In genomic region chr4:112031712-112032328, GRCh38 we compare ENCODE assay signal across 8 cellular contexts.
A peak's percentile ranks its signal among the peaks of the same experiment; 100 is the strongest.
DNase-seq lines count a peak whose midpoint lies in the region; ATAC-seq and TF ChIP-seq lines count a peak whose summit lies in the region.

No MANE protein-coding gene starts in this region.

- peaks cover 33% of the 10 kb centered on the region for H3K27me3 Mint-ChIP-seq in neural crest cell (ENCODE audit: low read depth)
- H3K27me3 Mint-ChIP-seq in activated T-cell treated with anti-CD3 and anti-CD28 coated beads, Interleukin-2, amount 50 U/mL, for 24 hours = peaks cover 36% of the 10 kb centered on the region

- H3K36me3 Mint-ChIP-seq in neural crest cell (ENCODE audit: low read depth) = no peaks in the 10 kb centered on the region
- no peaks in the 10 kb centered on the region for H3K36me3 Mint-ChIP-seq in activated T-cell treated with anti-CD3 and anti-CD28 coated beads, Interleukin-2, amount 50 U/mL, for 24 hours (ENCODE audit: low read depth)

- no peaks in the 10 kb centered on the region for H3K9me3 Mint-ChIP-seq in neural crest cell
- no peaks in the 10 kb centered on the region for H3K9me3 Mint-ChIP-seq in activated T-cell treated with anti-CD3 and anti-CD28 coated beads, Interleukin-2, amount 50 U/mL, for 24 hours

- peak; percentile 82 for ATAC-seq in GM18861 (IDR thresholded peaks at IDR 0.05; ENCODE audit: unreplicated experiment)
- ATAC-seq in HG03354 (IDR thresholded peaks at IDR 0.05; ENCODE audit: poor library complexity, severe bottlenecking, unreplicated experiment) = peak; percentile 96

- peaks cover 3% of the 10 kb centered on the region for H3K4me1 Mint-ChIP-seq in neural crest cell
- H3K4me1 Mint-ChIP-seq in activated T-cell treated with anti-CD3 and anti-CD28 coated beads, Interleukin-2, amount 50 U/mL, for 24 hours (ENCODE audit: low read depth) = no peaks in the 10 kb centered on the region

- H3K4me3 Mint-ChIP-seq in neural crest cell = no peak overlapping the region
- H3K4me3 Mint-ChIP-seq in activated T-cell treated with anti-CD3 and anti-CD28 coated beads, Interleukin-2, amount 50 U/mL, for 24 hours = no peak overlapping the region

- H3K4me3 ChIP-seq in epithelial cell of esophagus (ENCODE audit: low read length) = no peak overlapping the region

- H3K27ac Mint-ChIP-seq in neural crest cell (ENCODE audit: unreplicated experiment) = no peak overlapping the region
- H3K27ac Mint-ChIP-seq in activated T-cell treated with anti-CD3 and anti-CD28 coated beads, Interleukin-2, amount 50 U/mL, for 24 hours = no peak overlapping the region

- DNase-seq in Caki2 (ENCODE audit: low read depth) (peak; percentile 18), OCI-M1 (lab: John Stamatoyannopoulos, UW) (peak; percentile 77), epithelial cell of esophagus (ENCODE audit: low read depth) (peak; percentile 67), neural crest cell (ENCODE audit: low read depth, low spot score) (peak; percentile 38)
- DNase-seq in activated T-cell treated with anti-CD3 and anti-CD28 coated beads, Interleukin-2, amount 50 U/mL, for 24 hours = no peak
- DNase-seq in activated T-cell treated with anti-CD3 and anti-CD28 coated beads, Interleukin-2, amount 50 U/mL, for 48 hours = no peak

- peak; percentile 72 for TF ChIP-seq CTCF in epithelial cell of esophagus (IDR thresholded peaks at IDR 0.05; ENCODE audit: insufficient read depth, low read depth, low read length, missing control alignments)
- peak; percentile 88 for TF ChIP-seq CTCF in neural crest cell (conservative IDR thresholded peaks at IDR 0.05)

- in situ Hi-C loops in Caki2 (cut with HindIII; ENCODE audit: low pct_unique_long_range_greater_than_20kb, low sequenced_read_pairs) = no loop called here

Comparison
In these comparisons a context has a peak if more than half of its experiments do, and no peak if none do; other contexts are left out.
1. DNase-seq: peak in Caki2 (single experiment), OCI-M1 (single experiment), epithelial cell of esophagus (single experiment) and neural crest cell (single experiment); none in activated T-cell treated with anti-CD3 and anti-CD28 coated beads, Interleukin-2, amount 50 U/mL, for 24 hours (single experiment) and activated T-cell treated with anti-CD3 and anti-CD28 coated beads, Interleukin-2, amount 50 U/mL, for 48 hours (0 of 2).